Comparison of ENCODE assay signal across 8 cellular contexts in genomic region chr10:62050941-62051433, GRCh38.
DNase-seq lines count a peak whose midpoint lies in the region; ATAC-seq and TF ChIP-seq lines count a peak whose summit lies in the region.

No MANE protein-coding gene starts in this region.

- H3K27ac ChIP-seq in caudate nucleus (ENCODE audit: low read depth, low read length) = peak overlapping the region; percentile 56

- CTCF ChIA-PET in WTC11 (lab: Charles Lee) = interaction anchor here (2.4 to 2.8 kb wide), 2 partner anchors 12 to 154 kb away, joined by 15 to 25 read pairs; no protein-coding TSS in a partner anchor

- no peak for TF ChIP-seq CTCF in WTC11 (IDR thresholded peaks at IDR 0.05)

- no peak overlapping the region for H3K4me3 Mint-ChIP-seq in WTC11
- peak overlapping the region; percentile 85 for H3K4me3 Mint-ChIP-seq in memory B cell

- H3K27me3 Mint-ChIP-seq in WTC11 (ENCODE audit: low read depth) = no peaks in the 10 kb centered on the region; the same call in 1 of the 2 replicates
- H3K27me3 Mint-ChIP-seq in memory B cell = no peaks in the 10 kb centered on the region

- H3K27ac Mint-ChIP-seq in WTC11 (no peak overlapping the region; the same call in 1 of the 2 replicates), memory B cell (peak overlapping the region; percentile 96)

- H3K4me1 Mint-ChIP-seq in WTC11 (peaks cover 57% of the 10 kb centered on the region), memory B cell (peaks cover 71% of the 10 kb centered on the region)

- peaks cover 8% of the 10 kb centered on the region; the same call in 1 of the 2 replicates for H3K9me3 Mint-ChIP-seq in WTC11
- H3K9me3 Mint-ChIP-seq in memory B cell = no peaks in the 10 kb centered on the region

- peaks cover 3% of the 10 kb centered on the region; the same call in 1 of the 2 replicates for H3K36me3 Mint-ChIP-seq in WTC11
- peaks cover 28% of the 10 kb centered on the region for H3K36me3 Mint-ChIP-seq in memory B cell

- POLR2A ChIA-PET in WTC11 (lab: Charles Lee) = no interaction called here

- DNase-seq in NOMO-1 (lab: John Stamatoyannopoulos, UW; ENCODE audit: unreplicated experiment in 2 of 2) (peak; percentile 15 to 26), NOMO-1 treated with dmso at 0.1 percent for 144 hours (lab: John Stamatoyannopoulos, UW; ENCODE audit: unreplicated experiment) (no peak), WTC11 (ENCODE audit: low spot score) (no peak), caudate nucleus (lab: John Stamatoyannopoulos, UW) (peak in 21 of 61 donors; percentile 8 to 89 (median 25)), memory B cell (ENCODE audit: low spot score in 2 of 2) (peak; percentile 39 to 62), epidermal melanocyte (ENCODE audit: insufficient read length, low spot score) (no peak)
- peak; percentile 42 to 68 for DNase-seq in stimulated activated CD8-positive, alpha-beta memory T cell treated with anti-CD3 and anti-CD28 coated beads, Interleukin-15, amount 100 ng/mL, for 4 hours (ENCODE audit: low read depth in 2 of 2)

- ATAC-seq in HG03196 (IDR thresholded peaks at IDR 0.05; ENCODE audit: unreplicated experiment) (peak; percentile 40), WTC11 (peak; percentile 8; the same call in 1 of the 2 replicates), memory B cell (ENCODE audit: low read depth) (peak; percentile 65)

TF ChIP-seq in WTC11, 78 proteins besides CTCF, POLR2A, EP300 and RAD21:
- TF ChIP-seq PREB (CRISPR knock-in tag; IDR thresholded peaks at IDR 0.05; ENCODE audit: borderline replicate concordance) (no peak), FOXP1 (CRISPR knock-in tag; IDR thresholded peaks at IDR 0.05; ENCODE audit: borderline replicate concordance) (no peak), GRHL2 (CRISPR knock-in tag; IDR thresholded peaks at IDR 0.05; ENCODE audit: insufficient replicate concordance, severe bottlenecking) (no peak), RORB (CRISPR knock-in tag; IDR thresholded peaks at IDR 0.05) (no peak), CDX4 (CRISPR knock-in tag; IDR thresholded peaks at IDR 0.05; ENCODE audit: borderline replicate concordance) (no peak), ATF2 (CRISPR knock-in tag; IDR thresholded peaks at IDR 0.05; ENCODE audit: borderline replicate concordance, low read depth) (no peak), MYBL2 (CRISPR knock-in tag; IDR thresholded peaks at IDR 0.05) (no peak), ZNF512 (CRISPR knock-in tag; IDR thresholded peaks at IDR 0.05; ENCODE audit: borderline replicate concordance) (no peak), ETV6 (CRISPR knock-in tag; IDR thresholded peaks at IDR 0.05) (no peak), CBFB (CRISPR knock-in tag; IDR thresholded peaks at IDR 0.05; ENCODE audit: low read depth) (no peak)
- TF ChIP-seq, protein P1, sequence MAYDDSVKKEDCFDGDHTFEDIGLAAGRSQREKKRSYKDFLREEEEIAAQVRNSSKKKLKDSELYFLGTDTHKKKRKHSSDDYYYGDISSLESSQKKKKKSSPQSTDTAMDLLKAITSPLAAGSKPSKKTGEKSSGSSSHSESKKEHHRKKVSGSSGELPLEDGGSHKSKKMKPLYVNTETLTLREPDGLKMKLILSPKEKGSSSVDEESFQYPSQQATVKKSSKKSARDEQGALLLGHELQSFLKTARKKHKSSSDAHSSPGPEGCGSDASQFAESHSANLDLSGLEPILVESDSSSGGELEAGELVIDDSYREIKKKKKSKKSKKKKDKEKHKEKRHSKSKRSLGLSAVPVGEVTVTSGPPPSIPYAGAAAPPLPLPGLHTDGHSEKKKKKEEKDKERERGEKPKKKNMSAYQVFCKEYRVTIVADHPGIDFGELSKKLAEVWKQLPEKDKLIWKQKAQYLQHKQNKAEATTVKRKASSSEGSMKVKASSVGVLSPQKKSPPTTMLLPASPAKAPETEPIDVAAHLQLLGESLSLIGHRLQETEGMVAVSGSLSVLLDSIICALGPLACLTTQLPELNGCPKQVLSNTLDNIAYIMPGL (CRISPR knock-in tag; IDR thresholded peaks at IDR 0.05) = no peak
- TF ChIP-seq, protein P2, sequence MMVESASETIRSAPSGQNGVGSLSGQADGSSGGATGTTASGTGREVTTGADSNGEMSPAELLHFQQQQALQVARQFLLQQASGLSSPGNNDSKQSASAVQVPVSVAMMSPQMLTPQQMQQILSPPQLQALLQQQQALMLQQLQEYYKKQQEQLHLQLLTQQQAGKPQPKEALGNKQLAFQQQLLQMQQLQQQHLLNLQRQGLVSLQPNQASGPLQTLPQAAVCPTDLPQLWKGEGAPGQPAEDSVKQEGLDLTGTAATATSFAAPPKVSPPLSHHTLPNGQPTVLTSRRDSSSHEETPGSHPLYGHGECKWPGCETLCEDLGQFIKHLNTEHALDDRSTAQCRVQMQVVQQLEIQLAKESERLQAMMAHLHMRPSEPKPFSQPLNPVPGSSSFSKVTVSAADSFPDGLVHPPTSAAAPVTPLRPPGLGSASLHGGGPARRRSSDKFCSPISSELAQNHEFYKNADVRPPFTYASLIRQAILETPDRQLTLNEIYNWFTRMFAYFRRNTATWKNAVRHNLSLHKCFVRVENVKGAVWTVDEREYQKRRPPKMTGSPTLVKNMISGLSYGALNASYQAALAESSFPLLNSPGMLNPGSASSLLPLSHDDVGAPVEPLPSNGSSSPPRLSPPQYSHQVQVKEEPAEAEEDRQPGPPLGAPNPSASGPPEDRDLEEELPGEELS (CRISPR knock-in tag; IDR thresholded peaks at IDR 0.05) = no peak

Comparison
In these comparisons a context has a peak if more than half of its experiments do, and no peak if none do; other contexts are left out.
1. DNase-seq: peak in NOMO-1 (2 of 2), memory B cell (2 of 2) and stimulated activated CD8-positive, alpha-beta memory T cell treated with anti-CD3 and anti-CD28 coated beads, Interleukin-15, amount 100 ng/mL, for 4 hours (2 of 2); none in NOMO-1 treated with dmso at 0.1 percent for 144 hours (single experiment), WTC11 (single experiment) and epidermal melanocyte (single experiment).
2. ATAC-seq: peak in every context shown above with its lines; median percentile 65 in memory B cell; 40 in HG03196; 8 in WTC11.